ENCODE assay signal across 9 cellular contexts in the genomic region with DNA sequence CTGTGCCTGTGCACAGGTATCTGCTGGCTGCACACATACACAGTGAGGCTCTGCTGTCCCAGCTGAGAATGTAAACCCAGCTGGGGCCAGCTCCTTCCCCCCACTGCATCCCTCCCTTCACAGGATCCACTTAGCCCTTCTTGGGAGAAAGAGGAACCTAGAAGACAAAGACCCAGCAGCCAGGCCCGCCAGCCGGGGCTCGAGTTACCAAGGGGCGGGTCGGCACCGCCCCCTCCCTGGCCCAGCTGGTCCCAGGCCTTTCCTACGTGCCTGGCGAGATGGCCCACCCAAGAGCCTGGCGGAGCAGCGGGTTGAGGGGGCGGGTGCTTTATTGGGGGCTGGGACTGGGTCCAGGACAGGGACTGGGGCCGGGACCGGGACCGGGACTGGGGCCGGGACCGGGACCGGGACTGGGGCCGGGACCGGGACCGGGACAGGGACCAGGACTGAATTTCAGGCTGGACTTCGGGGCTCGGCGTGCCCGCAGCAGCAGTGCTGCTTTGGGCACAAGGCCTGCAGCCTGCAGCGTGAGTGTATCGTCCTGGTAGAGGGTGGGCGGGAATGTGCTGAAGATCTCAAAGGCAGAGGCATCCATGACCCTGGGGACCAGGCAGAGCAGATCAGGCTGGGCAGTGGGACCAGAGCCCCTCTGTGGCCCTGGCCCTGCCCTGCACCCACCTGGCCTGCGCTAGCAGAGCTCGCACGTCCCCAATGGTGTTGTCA. TPM values are rescaled to one million over a fixed set of nuclear protein-coding genes. Genes with fewer than 3 reads are reported as not detected.
DNase-seq lines count a peak whose midpoint lies in the region; ATAC-seq, FAIRE-seq and TF ChIP-seq lines count a peak whose summit lies in the region.
"Had no signal": no experiment of that assay in that cellular context is flagged by ENCODE, and none has a peak within 500 bp of the region (broad histone marks: within the 10 kb centered on the region; RNA-seq: fewer than 3 reads in every experiment).

No MANE protein-coding gene starts in this region.

- H2AFZ ChIP-seq in astrocyte (ENCODE audit: low read depth, low read length): no peak overlapping the region

- ATAC-seq in upper lobe of right lung: no peak

- 41 to 52% methylated on average over 15 to 26 of the region's 30 CpGs for WGBS in mesodermal cell (ENCODE audit: insufficient coverage in 2 of 2), 2 experiments

- peak overlapping the region; percentile 97 for H3K4me2 ChIP-seq in astrocyte (ENCODE audit: low read length)

- no peak for DNase-seq in AG09309 (ENCODE audit: low read depth)
- DNase-seq in astrocyte (ENCODE audit: low read depth): no peak
- DNase-seq in pons (ENCODE audit: low spot score): no peak
- no peak for DNase-seq in upper lobe of right lung
- DNase-seq in GOT3 (lab: John Stamatoyannopoulos, UW): no peak
- no peak for DNase-seq in NCI-H226

- H3K9ac ChIP-seq in astrocyte (ENCODE audit: low read length): peak overlapping the region; percentile 85

- no peak overlapping the region for H3K27ac Mint-ChIP-seq in astrocyte (ENCODE audit: unreplicated experiment)

- H3K4me1 ChIP-seq in astrocyte (ENCODE audit: insufficient read depth, low read length): peaks cover 69% of the 10 kb centered on the region
- H3K4me1 ChIP-seq in mesodermal cell (ENCODE audit: control insufficient read depth, insufficient read depth, low read length, poor library complexity, severe bottlenecking): peaks cover 63% of the 10 kb centered on the region
- peaks cover 67% of the 10 kb centered on the region for H3K4me1 ChIP-seq in upper lobe of right lung

- H3K4me3 Mint-ChIP-seq in astrocyte (ENCODE audit: unreplicated experiment): peak overlapping the region; percentile 89

- intact Hi-C loops in upper lobe of right lung (cut with DNase I): no loop called here

- H3K36me3 Mint-ChIP-seq in astrocyte (ENCODE audit: low read depth, unreplicated experiment): peaks cover 11% of the 10 kb centered on the region

- H3K36me3 ChIP-seq in KOPT-K1 (ENCODE audit: insufficient read depth, low read length): peaks cover 46% of the 10 kb centered on the region
- peaks cover 11% of the 10 kb centered on the region for H3K36me3 ChIP-seq in astrocyte (ENCODE audit: insufficient read depth, low read length)
- peaks cover 52% of the 10 kb centered on the region for H3K36me3 ChIP-seq in mesodermal cell (ENCODE audit: control insufficient read depth, insufficient read depth, low read length)
- peaks cover 11% of the 10 kb centered on the region for H3K36me3 ChIP-seq in upper lobe of right lung

- FAIRE-seq in astrocyte (lab: Jason Lieb, UNC): no peak

- TF ChIP-seq CTCF in AG09309 (IDR thresholded peaks at IDR 0.05; ENCODE audit: control insufficient read depth, insufficient read depth, low read depth, low read length, missing control alignments) (no peak), astrocyte (IDR thresholded peaks at IDR 0.05; ENCODE audit: insufficient read depth, low read depth, low read length) (no peak), upper lobe of right lung (IDR thresholded peaks at IDR 0.05) (no peak)

- no peaks in the 10 kb centered on the region for H3K9me3 ChIP-seq in KOPT-K1 (ENCODE audit: insufficient read depth, low read length, poor library complexity, severe bottlenecking)
- H3K9me3 ChIP-seq in astrocyte (ENCODE audit: insufficient read depth, low read depth, low read length): no peaks in the 10 kb centered on the region
- no peaks in the 10 kb centered on the region for H3K9me3 ChIP-seq in mesodermal cell (ENCODE audit: control insufficient read depth, low read length)
- H3K9me3 ChIP-seq in upper lobe of right lung: no peaks in the 10 kb centered on the region

- H3K27ac ChIP-seq in KOPT-K1 (ENCODE audit: low read depth, low read length, poor library complexity, severe bottlenecking) (peak overlapping the region; percentile 73), astrocyte (ENCODE audit: low read depth, low read length) (peak overlapping the region; percentile 86), mesodermal cell (ENCODE audit: low read depth, low read length, severe bottlenecking) (peak overlapping the region; percentile 45), upper lobe of right lung (no peak overlapping the region)

- peaks cover 46% of the 10 kb centered on the region for H4K20me1 ChIP-seq in astrocyte (ENCODE audit: insufficient read depth, low read length)

- H3K9me3 Mint-ChIP-seq in astrocyte (ENCODE audit: unreplicated experiment): no peaks in the 10 kb centered on the region

- no peaks in the 10 kb centered on the region for H3K27me3 ChIP-seq in astrocyte (ENCODE audit: insufficient read depth, low read length)
- H3K27me3 ChIP-seq in upper lobe of right lung: no peaks in the 10 kb centered on the region

- H3K4me3 ChIP-seq in AG09309 (ENCODE audit: control insufficient read depth, low read depth, low read length) (peak overlapping the region; percentile 88), astrocyte (ENCODE audit: insufficient read depth, low read depth, low read length) (peak overlapping the region; percentile 73), mesodermal cell (ENCODE audit: extremely low read depth, insufficient read depth, low read length, poor library complexity, severe bottlenecking) (peak overlapping the region; percentile 82), upper lobe of right lung (no peak overlapping the region)

- H3K4me1 Mint-ChIP-seq in astrocyte (ENCODE audit: low read depth, unreplicated experiment): peaks cover 51% of the 10 kb centered on the region

- peaks cover 48% of the 10 kb centered on the region for H3K79me2 ChIP-seq in astrocyte (ENCODE audit: insufficient read depth, low read length)

- no peaks in the 10 kb centered on the region for H3K27me3 Mint-ChIP-seq in astrocyte (ENCODE audit: low read depth, unreplicated experiment)

RNA-seq across cellular contexts. Expression of gene SH3BGRL3, which starts 2.2 kb away (rescaled TPM):
- total RNA-seq in astrocyte (301 and 324 TPM in 2 replicates), upper lobe of right lung (169 TPM)
- 398 TPM for polyA plus RNA-seq in mesodermal cell (2013, experiment 1 of 2)
- polyA plus RNA-seq in mesodermal cell (2013, experiment 2 of 2): 334 TPM

RNA-seq across cellular contexts. Expression of gene UBXN11, which starts 24.3 kb away (rescaled TPM):
- total RNA-seq in astrocyte (12.8 and 13.7 TPM in 2 replicates), upper lobe of right lung (37.0 TPM)
- 10.6 TPM for polyA plus RNA-seq in mesodermal cell (2013, experiment 1 of 2)
- 8.5 TPM for polyA plus RNA-seq in mesodermal cell (2013, experiment 2 of 2)

RNA-seq across cellular contexts. Expression of gene CD52, which starts 35.6 kb away (rescaled TPM):
- total RNA-seq in astrocyte (1.9 TPM in 1 of 2 replicates, not detected in the other), upper lobe of right lung (348 TPM)
- 3.0 TPM for polyA plus RNA-seq in mesodermal cell (2013, experiment 1 of 2)
- polyA plus RNA-seq in mesodermal cell (2013, experiment 2 of 2): 3.5 TPM
- total RNA-seq: LHCN-M2 had no signal

RNA-seq across cellular contexts. Expression of gene CEP85, which starts 48.1 kb away (rescaled TPM):
- total RNA-seq in astrocyte (10.2 and 10.5 TPM in 2 replicates), upper lobe of right lung (10.3 TPM)
- 19.4 TPM for polyA plus RNA-seq in mesodermal cell (2013, experiment 1 of 2)
- polyA plus RNA-seq in mesodermal cell (2013, experiment 2 of 2): 18.5 TPM

Comparison
In these comparisons a context has a peak if more than half of its experiments do, and no peak if none do; other contexts are left out.
1. RNA of gene CD52, which starts 35.6 kb away (total RNA-seq): 348 TPM in upper lobe of right lung (single experiment); 1.9 TPM in astrocyte; every median in the first group is over 100 times any median in the second.